Comparison of ENCODE assay signal across 1 cellular context in genomic region chr18:24875286-24875685, GRCh38.
TF ChIP-seq lines count a peak whose summit lies in the region.

No MANE protein-coding gene starts in this region.

TF ChIP-seq in H1, 55 proteins besides CTCF, POLR2A, EP300 and RAD21 (continued from another document):
- TF ChIP-seq ATF2 (IDR thresholded peaks at IDR 0.05; ENCODE audit: low read length) (no peak), MAFK (IDR thresholded peaks at IDR 0.05; ENCODE audit: low read depth, low read length) (no peak), KDM1A (IDR thresholded peaks at IDR 0.05; ENCODE audit: borderline replicate concordance, low read length) (no peak), BCL11A (IDR thresholded peaks at IDR 0.05; ENCODE audit: low read depth in 2 of 2, low read length in 2 of 2) (no peak), SIRT6 (IDR thresholded peaks at IDR 0.05; ENCODE audit: low read length) (no peak), CHD7 (IDR thresholded peaks at IDR 0.05; ENCODE audit: insufficient replicate concordance, low read length) (no peak), ASH2L (IDR thresholded peaks at IDR 0.05; ENCODE audit: low read length) (no peak), SP1 (IDR thresholded peaks at IDR 0.05; ENCODE audit: low read depth, low read length) (no peak), E2F6 (IDR thresholded peaks at IDR 0.05) (no peak), SIX5 (IDR thresholded peaks at IDR 0.05; ENCODE audit: low read depth, low read length) (no peak)
